Comparison of ENCODE assay signal across 15 cellular contexts in genomic region chr13:95707442-95708389, GRCh38. TPM values are rescaled to one million over a fixed set of nuclear protein-coding genes. Genes with fewer than 3 reads are reported as not detected.
DNase-seq lines count a peak whose midpoint lies in the region; ATAC-seq and TF ChIP-seq lines count a peak whose summit lies in the region.
"Had no signal": no experiment of that assay in that cellular context is flagged by ENCODE, and none has a peak within 500 bp of the region (broad histone marks: within the 10 kb centered on the region; RNA-seq: fewer than 3 reads in every experiment).

No MANE protein-coding gene starts in this region.

- H3K9me3 ChIP-seq in CD4-positive, alpha-beta T cell (ENCODE audit: control insufficient read depth, low read length), result no peaks in the 10 kb centered on the region
- no peaks in the 10 kb centered on the region for H3K9me3 ChIP-seq in T-helper 17 cell (ENCODE audit: control insufficient read depth, low read length, poor library complexity, severe bottlenecking)
- H3K9me3 ChIP-seq in right lobe of liver, result no peaks in the 10 kb centered on the region
- H3K9me3 ChIP-seq: ascending aorta had no signal

- H3K27me3 ChIP-seq in CD4-positive, alpha-beta T cell (ENCODE audit: control insufficient read depth, insufficient read depth, low read length), result no peaks in the 10 kb centered on the region
- no peaks in the 10 kb centered on the region for H3K27me3 ChIP-seq in right lobe of liver
- H3K27me3 ChIP-seq: ascending aorta had no signal

- peaks cover 0 to 26% (median 0%) of the 10 kb centered on the region in 4 donors for H3K36me3 ChIP-seq in right lobe of liver

- no peaks in the 10 kb centered on the region for H3K27me3 Mint-ChIP-seq in CD4-positive, alpha-beta T cell
- no peaks in the 10 kb centered on the region for H3K27me3 Mint-ChIP-seq in T-helper 17 cell
- H3K27me3 Mint-ChIP-seq in T-helper 2 cell treated with Interferon-gamma antibody and Interleukin-4, amounts not matched to agents 5 μg/mL and 100 μg/mL, for 36 hours (ENCODE audit: low read depth), result no peaks in the 10 kb centered on the region

- peak overlapping the region; percentile 63 for H3K27ac Mint-ChIP-seq in CD4-positive, alpha-beta T cell
- H3K27ac Mint-ChIP-seq in T-helper 17 cell, result no peak overlapping the region
- H3K27ac Mint-ChIP-seq in T-helper 2 cell treated with Interferon-gamma antibody and Interleukin-4, amounts not matched to agents 5 μg/mL and 100 μg/mL, for 36 hours, result no peak overlapping the region

- intact Hi-C loops in CD4-positive, alpha-beta T cell (cut with DNase I, micrococcal nuclease), result loop anchor here in 1 of 2 experiments (5.0 kb wide), 1 partner anchor 45 kb away; no protein-coding TSS in a partner anchor
- intact Hi-C loops in right lobe of liver (cut with DNase I), result no loop called here

- POLR2A ChIA-PET in CD4-positive, alpha-beta T cell (lab: Charles Lee), result interaction anchor here (0.6 to 0.7 kb wide), 2 partner anchors 15 to 1015 kb away, joined by 3 read pairs; no protein-coding TSS in a partner anchor

- no peaks in the 10 kb centered on the region for H3K9me3 Mint-ChIP-seq in CD4-positive, alpha-beta T cell
- H3K9me3 Mint-ChIP-seq in T-helper 2 cell treated with Interferon-gamma antibody and Interleukin-4, amounts not matched to agents 5 μg/mL and 100 μg/mL, for 36 hours, result peaks cover 3% of the 10 kb centered on the region

- WGBS in right lobe of liver (ENCODE audit: insufficient coverage, low coverage, low lambda C conversion rate, missing lambda C conversion rate), result 75% methylated on average over 6 of the region's 9 CpGs

- no peak overlapping the region for H3K4me3 ChIP-seq in right lobe of liver
- H3K4me3 ChIP-seq: ascending aorta, SK-N-MC had no signal

- ATAC-seq in CD4-positive, alpha-beta T cell (ENCODE audit: poor library complexity), result no peak
- ATAC-seq in GM21825 (IDR thresholded peaks at IDR 0.05; ENCODE audit: unreplicated experiment), result peak; percentile 31
- ATAC-seq in T-helper 17 cell, result peak; percentile 40
- ATAC-seq in right lobe of liver, result peak; percentile 53 to 73 (median 62)
- ATAC-seq in HG03108 (IDR thresholded peaks at IDR 0.05; ENCODE audit: unreplicated experiment), result no peak

- no peak for TF ChIP-seq POLR2A in right lobe of liver (IDR thresholded peaks at IDR 0.05)

- H3K4me3 Mint-ChIP-seq in CD4-positive, alpha-beta T cell, result no peak overlapping the region
- no peak overlapping the region for H3K4me3 Mint-ChIP-seq in T-helper 17 cell
- no peak overlapping the region for H3K4me3 Mint-ChIP-seq in T-helper 2 cell treated with Interferon-gamma antibody and Interleukin-4, amounts not matched to agents 5 μg/mL and 100 μg/mL, for 36 hours

- H3K4me1 Mint-ChIP-seq in CD4-positive, alpha-beta T cell (ENCODE audit: low read depth), result peaks cover 61% of the 10 kb centered on the region
- peaks cover 45% of the 10 kb centered on the region for H3K4me1 Mint-ChIP-seq in T-helper 17 cell
- peaks cover 19% of the 10 kb centered on the region for H3K4me1 Mint-ChIP-seq in T-helper 2 cell treated with Interferon-gamma antibody and Interleukin-4, amounts not matched to agents 5 μg/mL and 100 μg/mL, for 36 hours (ENCODE audit: low read depth)

- H3K27ac ChIP-seq in CD4-positive, alpha-beta T cell (ENCODE audit: low read depth, low read length), result no peak overlapping the region
- no peak overlapping the region for H3K27ac ChIP-seq in right lobe of liver
- H3K27ac ChIP-seq: ascending aorta, C4-2B, SK-N-MC had no signal

- no peak for TF ChIP-seq CTCF in CD4-positive, alpha-beta T cell (IDR thresholded peaks at IDR 0.05)
- no peak for TF ChIP-seq CTCF in right lobe of liver (IDR thresholded peaks at IDR 0.05)

- CTCF ChIA-PET in CD4-positive, alpha-beta T cell (lab: Charles Lee), result no interaction called here

- peaks cover 0 to 11% (median 0%) of the 10 kb centered on the region in 4 donors for H3K4me1 ChIP-seq in right lobe of liver
- H3K4me1 ChIP-seq: ascending aorta had no signal

- H3K36me3 Mint-ChIP-seq in CD4-positive, alpha-beta T cell (ENCODE audit: low read depth), result peaks cover 61% of the 10 kb centered on the region
- no peaks in the 10 kb centered on the region for H3K36me3 Mint-ChIP-seq in T-helper 17 cell (ENCODE audit: low read depth)
- H3K36me3 Mint-ChIP-seq in T-helper 2 cell treated with Interferon-gamma antibody and Interleukin-4, amounts not matched to agents 5 μg/mL and 100 μg/mL, for 36 hours (ENCODE audit: low read depth), result peaks cover 34% of the 10 kb centered on the region

- no peak for DNase-seq in CD4-positive, alpha-beta T cell
- DNase-seq in T-helper 17 cell, result no peak
- DNase-seq in right lobe of liver, result no peak
- DNase-seq in EL, result no peak
- DNase-seq in HK-2 (ENCODE audit: unreplicated experiment), result no peak
- no peak for DNase-seq in T-helper 2 cell treated with Interferon-gamma antibody and Interleukin-4, amounts not matched to agents 5 μg/mL and 100 μg/mL, for 36 hours (ENCODE audit: low spot score)
- DNase-seq: effector CD8-positive, alpha-beta T cell; hippocampal formation; NCI-H1105; NCI-H69 had no signal

RNA-seq across cellular contexts. Expression of gene DNAJC3, which starts 30.8 kb away (rescaled TPM):
- 10 to 100 TPM; 17.6 to 17.7 TPM for total RNA-seq in CD4-positive, alpha-beta T cell
- total RNA-seq in T-helper 17 cell (10 to 100 TPM; 20.8 to 24.5 TPM), right lobe of liver (10 to 100 TPM; 49.0 to 64.3 (median 51.7) TPM)

Comparison
In these comparisons a context has a peak if more than half of its experiments do, and no peak if none do; other contexts are left out.
1. ATAC-seq: peak in GM21825 (single experiment), T-helper 17 cell (single experiment) and right lobe of liver (4 of 4); none in CD4-positive, alpha-beta T cell (single experiment) and HG03108 (single experiment).